8 cellular contexts compared by ENCODE assay signal in genomic region chr2:187580462-187581124, GRCh38. TPM values are rescaled to one million over a fixed set of nuclear protein-coding genes. Genes with fewer than 3 reads are reported as not detected.
A peak's percentile ranks its signal among the peaks of the same experiment; 100 is the strongest.
DNase-seq lines count a peak whose midpoint lies in the region; ATAC-seq, FAIRE-seq and TF ChIP-seq lines count a peak whose summit lies in the region.

No MANE protein-coding gene starts in this region.

- no peaks in the 10 kb centered on the region for H3K4me1 Mint-ChIP-seq in astrocyte (ENCODE audit: low read depth, unreplicated experiment)

- TF ChIP-seq CTCF in astrocyte (IDR thresholded peaks at IDR 0.05; ENCODE audit: insufficient read depth, low read depth, low read length) (peak; percentile 43), kidney epithelial cell (IDR thresholded peaks at IDR 0.05; ENCODE audit: insufficient read depth, low read length, poor library complexity, severe bottlenecking) (peak; percentile 25)

- H2AFZ ChIP-seq in astrocyte (ENCODE audit: low read depth, low read length): peak overlapping the region; percentile 28

- peak overlapping the region; percentile 73 for H3K4me2 ChIP-seq in astrocyte (ENCODE audit: low read length)

- peak; percentile 42 for ATAC-seq in GM21367 (IDR thresholded peaks at IDR 0.05; ENCODE audit: unreplicated experiment)
- no peak for ATAC-seq in GM18505 (IDR thresholded peaks at IDR 0.05; ENCODE audit: unreplicated experiment)

- H3K27me3 Mint-ChIP-seq in astrocyte (ENCODE audit: low read depth, unreplicated experiment): no peaks in the 10 kb centered on the region

- in situ Hi-C loops in ACHN (cut with HindIII; ENCODE audit: low pct_ligation_motif_present, low pct_unique_long_range_greater_than_20kb, low sequenced_read_pairs): loop anchor here (25.0 kb wide), 1 partner anchor 257 kb away; no protein-coding TSS in a partner anchor

- H3K4me1 ChIP-seq in astrocyte (ENCODE audit: insufficient read depth, low read length): peaks cover 3% of the 10 kb centered on the region

- no peaks in the 10 kb centered on the region for H3K9me3 ChIP-seq in astrocyte (ENCODE audit: insufficient read depth, low read depth, low read length)

- DNase-seq in ACHN (peak; percentile 88), NCI-H146 treated with DMSO at 0.1 percent for 48 hours (lab: John Stamatoyannopoulos, UW; ENCODE audit: unreplicated experiment) (peak; percentile 29), astrocyte (ENCODE audit: low read depth) (peak; percentile 66), kidney epithelial cell (ENCODE audit: low read depth) (peak; percentile 37), urothelium cell line (ENCODE audit: low spot score) (peak; percentile 16), T1000 (lab: John Stamatoyannopoulos, UW) (no peak)

- H3K36me3 ChIP-seq in astrocyte (ENCODE audit: insufficient read depth, low read length): no peaks in the 10 kb centered on the region
- no peaks in the 10 kb centered on the region for H3K36me3 ChIP-seq in kidney epithelial cell (ENCODE audit: control insufficient read depth, insufficient read depth, low read length)

- H3K4me3 ChIP-seq in astrocyte (ENCODE audit: insufficient read depth, low read depth, low read length) (peak overlapping the region; percentile 38), kidney epithelial cell (ENCODE audit: low read depth, low read length) (no peak overlapping the region)

- H3K9ac ChIP-seq in astrocyte (ENCODE audit: low read length): peak overlapping the region; percentile 65

- no peaks in the 10 kb centered on the region for H3K79me2 ChIP-seq in astrocyte (ENCODE audit: insufficient read depth, low read length)

- H3K27ac Mint-ChIP-seq in astrocyte (ENCODE audit: unreplicated experiment): peak overlapping the region; percentile 83

- peak; percentile 82 for FAIRE-seq in astrocyte (lab: Jason Lieb, UNC)
- FAIRE-seq in urothelium cell line (lab: Jason Lieb, UNC): no peak

- H3K27me3 ChIP-seq in astrocyte (ENCODE audit: insufficient read depth, low read length) (no peaks in the 10 kb centered on the region), kidney epithelial cell (ENCODE audit: control insufficient read depth, insufficient read depth, low read length) (no peaks in the 10 kb centered on the region)

- H3K4me3 Mint-ChIP-seq in astrocyte (ENCODE audit: unreplicated experiment): no peak overlapping the region

- no peaks in the 10 kb centered on the region for H3K36me3 Mint-ChIP-seq in astrocyte (ENCODE audit: low read depth, unreplicated experiment)

- no peaks in the 10 kb centered on the region for H4K20me1 ChIP-seq in astrocyte (ENCODE audit: insufficient read depth, low read length)

- H3K9me3 Mint-ChIP-seq in astrocyte (ENCODE audit: unreplicated experiment): no peaks in the 10 kb centered on the region

- TF ChIP-seq POLR2A in GM18505 (IDR thresholded peaks at IDR 0.05; ENCODE audit: borderline replicate concordance, extremely low read depth, insufficient read depth, insufficient read length): no peak

- H3K27ac ChIP-seq in astrocyte (ENCODE audit: low read depth, low read length): peak overlapping the region; percentile 48

RNA-seq across cellular contexts. Expression of gene TFPI, which starts 26.4 kb away (rescaled TPM):
- total RNA-seq in astrocyte (52.9 and 56.6 TPM in 2 replicates), kidney epithelial cell (31.1 and 34.2 TPM in 2 replicates)
